Comparison of ENCODE assay signal across 1 cellular context in the genomic region with DNA sequence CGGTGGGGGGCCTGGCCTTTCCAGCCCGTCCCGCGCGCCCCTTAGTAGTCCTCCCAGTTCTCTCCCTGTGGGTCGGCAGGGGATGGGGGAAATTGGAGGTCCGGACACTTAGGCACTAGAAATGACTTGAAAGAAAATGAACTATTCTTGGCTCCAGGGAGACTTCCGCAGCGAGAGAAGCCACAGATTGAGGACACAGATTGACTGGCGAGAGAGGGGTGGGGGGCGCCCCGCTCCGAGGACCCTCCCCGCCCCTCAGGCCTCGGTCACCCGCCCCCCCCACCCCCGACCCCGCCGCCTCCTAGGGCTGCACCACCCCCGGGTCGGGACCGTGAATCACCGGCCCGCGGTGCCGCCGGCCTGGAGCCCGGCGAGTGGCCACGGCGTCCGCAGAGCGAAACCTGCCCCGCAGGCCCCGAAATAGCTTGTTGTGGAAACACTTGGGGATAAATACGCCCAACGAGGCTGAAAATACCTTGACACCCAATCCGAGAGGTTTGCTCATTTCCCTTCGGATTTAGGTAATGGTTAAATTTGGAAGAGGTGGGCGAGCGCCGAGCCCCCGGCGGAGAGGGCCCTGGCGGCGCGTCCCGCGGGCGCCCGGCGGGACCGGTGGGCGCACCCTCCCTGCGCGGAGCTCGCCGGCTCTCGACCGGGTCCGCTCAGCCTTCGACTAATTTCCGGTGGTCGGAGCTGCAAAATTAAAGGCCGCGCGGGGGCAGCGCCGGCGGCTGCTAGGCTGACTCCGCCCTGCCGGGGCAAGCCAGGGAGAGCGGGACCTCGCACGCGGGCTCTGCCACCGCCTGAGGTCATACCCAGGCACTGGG.
TF ChIP-seq lines count a peak whose summit lies in the region.

A gene (minus strand): TSS at position 675 of the 827 bp plus-strand sequence. CDS start 3,438 bp downstream, outside the sequence.

TF ChIP-seq in IMR-90, 13 proteins besides CTCF, POLR2A, EP300 and RAD21:
- TF ChIP-seq MXI1 (IDR thresholded peaks at IDR 0.05; ENCODE audit: borderline replicate concordance, low read depth, low read length), result no peak
TF ChIP-seq in IMR-90: peak in this region for 0.
